In genomic region chr15:84953726-84954125, GRCh38 we compare ENCODE assay signal across 1 cellular context.
TF ChIP-seq lines count a peak whose summit lies in the region.

No MANE protein-coding gene starts in this region.

TF ChIP-seq in HepG2, 621 proteins besides CTCF, POLR2A, EP300 and RAD21:
- no peak for TF ChIP-seq PITX1 (CRISPR knock-in tag; IDR thresholded peaks at IDR 0.05)
- no peak for TF ChIP-seq ZNF562 (CRISPR knock-in tag; IDR thresholded peaks at IDR 0.05; ENCODE audit: borderline replicate concordance)
- no peak for TF ChIP-seq KLF15 (CRISPR knock-in tag; IDR thresholded peaks at IDR 0.05; ENCODE audit: borderline replicate concordance)
- no peak for TF ChIP-seq ZNF30 (CRISPR knock-in tag; IDR thresholded peaks at IDR 0.05)
- no peak for TF ChIP-seq ZNF792 (CRISPR knock-in tag; IDR thresholded peaks at IDR 0.05)
